16 cellular contexts compared by ENCODE assay signal in the genomic region with DNA sequence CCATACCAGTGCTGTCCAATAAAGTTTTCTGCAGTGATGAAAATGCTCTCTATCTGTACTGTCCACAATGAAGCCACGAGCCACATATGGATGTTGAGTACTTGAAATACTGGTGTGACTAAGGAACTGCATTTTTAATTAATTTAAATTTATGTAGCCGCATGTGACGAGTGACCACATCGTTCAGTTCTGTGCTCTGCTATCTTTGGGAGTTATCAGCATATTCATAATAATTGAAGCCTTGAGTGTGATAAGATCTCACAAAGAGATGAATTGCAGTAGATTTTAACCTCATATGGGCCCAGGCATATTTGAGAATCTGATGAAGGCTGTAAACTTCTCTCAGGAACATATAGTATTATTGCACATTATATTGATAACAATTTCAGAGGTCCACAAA. TPM values are rescaled to one million over a fixed set of nuclear protein-coding genes. Genes with fewer than 3 reads are reported as not detected.
DNase-seq lines count a peak whose midpoint lies in the region; ATAC-seq, FAIRE-seq and TF ChIP-seq lines count a peak whose summit lies in the region.
"Had no signal": no experiment of that assay in that cellular context is flagged by ENCODE, and none has a peak within 500 bp of the region (broad histone marks: within the 10 kb centered on the region; RNA-seq: fewer than 3 reads in every experiment).

No MANE protein-coding gene starts in this region.

- no peaks in the 10 kb centered on the region for H3F3A ChIP-seq in PC-9 (ENCODE audit: insufficient read depth, low read depth)

- DNase-seq in A549 (ENCODE audit: low read depth in 1 of 2, low spot score in 1 of 2) (no peak), HFFc6 (no peak), trophoblast cell (peak; percentile 50 to 76), PC-9 (no peak), globus pallidus (ENCODE audit: low spot score) (no peak), activated gamma-delta T cell treated with Interleukin-2 at 50 U/mL for 16 hours (no peak)
- DNase-seq: BE2C; CD4-positive, alpha-beta memory T cell; DMS79 treated with DMSO at 0.1 percent for 48 hours; GDM1; H7 had no signal

- no peaks in the 10 kb centered on the region for H3K9me3 Mint-ChIP-seq in HFFc6
- H3K9me3 Mint-ChIP-seq in activated T-helper 17 cell treated with anti-CD3 and anti-CD28 coated beads, Interleukin-2, amount 50 U/mL, for 72 hours: no peaks in the 10 kb centered on the region
- H3K9me3 Mint-ChIP-seq: GM23338 had no signal

- no peaks in the 10 kb centered on the region for H3K27me3 Mint-ChIP-seq in HFFc6 (ENCODE audit: insufficient read depth)
- H3K27me3 Mint-ChIP-seq in activated T-helper 17 cell treated with anti-CD3 and anti-CD28 coated beads, Interleukin-2, amount 50 U/mL, for 72 hours: no peaks in the 10 kb centered on the region
- H3K27me3 Mint-ChIP-seq: CD4-positive, alpha-beta memory T cell had no signal

- no peak overlapping the region for H3K18ac ChIP-seq in trophoblast cell (ENCODE audit: low read length)

- ATAC-seq in A549: no peak
- ATAC-seq in activated T-helper 17 cell treated with anti-CD3 and anti-CD28 coated beads, Interleukin-2, amount 50 U/mL, for 72 hours (replicated peaks): no peak
- ATAC-seq: GM23338 had no signal

- POLR2A ChIA-PET in A549 (lab: Yijun Ruan, JAX) (interaction anchor here (0.7 kb wide), 1 partner anchor 1742 kb away, joined by 9 read pairs; no protein-coding TSS in a partner anchor), PC-9 (lab: Charles Lee; ENCODE audit: unreplicated experiment) (no interaction called here)

- no peaks in the 10 kb centered on the region for H3K79me1 ChIP-seq in trophoblast cell (ENCODE audit: low read length)

- H4K8ac ChIP-seq in trophoblast cell (ENCODE audit: low read depth, low read length): no peak overlapping the region

- H3K4me2 ChIP-seq in A549 (peak overlapping the region; percentile 2; the same call in 2 of the 3 replicates), trophoblast cell (ENCODE audit: low read length) (no peak overlapping the region), PC-9 (no peak overlapping the region)
- H3K4me2 ChIP-seq: GM23338 had no signal

- CTCF ChIA-PET in A549 (lab: Yijun Ruan, JAX) (interaction anchor here (1.3 to 1.7 kb wide), 2 partner anchors 14 to 63 kb away, joined by 3 to 7 read pairs; no protein-coding TSS in a partner anchor), PC-9 (lab: Charles Lee) (no interaction called here)

- no peak for FAIRE-seq in A549 (lab: Jason Lieb, UNC)
- FAIRE-seq: GM12892 had no signal

- H3K36me3 Mint-ChIP-seq in HFFc6 (ENCODE audit: low read depth): peaks cover 35% of the 10 kb centered on the region
- H3K36me3 Mint-ChIP-seq in activated T-helper 17 cell treated with anti-CD3 and anti-CD28 coated beads, Interleukin-2, amount 50 U/mL, for 72 hours (ENCODE audit: low read depth): peaks cover 9% of the 10 kb centered on the region
- H3K36me3 Mint-ChIP-seq: CD4-positive, alpha-beta memory T cell had no signal

- H3K27me3 ChIP-seq in trophoblast cell (ENCODE audit: insufficient read depth, low read length) (no peaks in the 10 kb centered on the region), PC-9 (ENCODE audit: insufficient read depth, low read depth) (no peaks in the 10 kb centered on the region)
- H3K27me3 ChIP-seq: BE2C had no signal

- no peak overlapping the region for H2BK120ac ChIP-seq in trophoblast cell (ENCODE audit: insufficient read depth, low read length, poor library complexity)

- H3K9ac ChIP-seq in trophoblast cell (ENCODE audit: low read length): no peak overlapping the region

- no peaks in the 10 kb centered on the region for H3K79me2 ChIP-seq in trophoblast cell (ENCODE audit: control insufficient read depth, insufficient read depth, low read length, poor library complexity)
- H3K79me2 ChIP-seq in PC-9 (ENCODE audit: low read depth): no peaks in the 10 kb centered on the region

- no peak overlapping the region for H3K14ac ChIP-seq in trophoblast cell (ENCODE audit: low read length)

- no peak overlapping the region for H3K4ac ChIP-seq in trophoblast cell (ENCODE audit: low read depth, low read length)

- peaks cover 87% of the 10 kb centered on the region for H3K4me1 ChIP-seq in A549
- H3K4me1 ChIP-seq in trophoblast cell (ENCODE audit: control insufficient read depth in 1 of 2, insufficient read depth in 2 of 2, low read length in 2 of 2): peaks cover 0 to 7% of the 10 kb centered on the region in 2 experiments
- peaks cover 29% of the 10 kb centered on the region for H3K4me1 ChIP-seq in PC-9 (replicated peaks; ENCODE audit: insufficient read depth)

- WGBS in A549 (ENCODE audit: missing lambda C conversion rate): 72% methylated on average over 4 of the region's 4 CpGs
- no CpG with 5 or more reads among the region's 4 CpGs for WGBS in trophoblast cell (ENCODE audit: extremely low coverage, insufficient coverage, insufficient read length)

- H3K27ac ChIP-seq in A549 (peak overlapping the region; percentile 43 to 96; a peak in 5 of 6 replicates), trophoblast cell (ENCODE audit: low read depth, low read length) (no peak overlapping the region), PC-9 (no peak overlapping the region)
- H3K27ac ChIP-seq: C4-2B, HL-60 had no signal

- peak overlapping the region; percentile 97 for H3K27ac Mint-ChIP-seq in HFFc6
- H3K27ac Mint-ChIP-seq in activated T-helper 17 cell treated with anti-CD3 and anti-CD28 coated beads, Interleukin-2, amount 50 U/mL, for 72 hours: peak overlapping the region; percentile 47
- H3K27ac Mint-ChIP-seq: CD4-positive, alpha-beta memory T cell; GM23338 had no signal

- H2BK5ac ChIP-seq in trophoblast cell (ENCODE audit: low read depth, low read length, poor library complexity): no peak overlapping the region

- no peaks in the 10 kb centered on the region for H3K9me2 ChIP-seq in PC-9 (ENCODE audit: insufficient read depth)

- intact Hi-C loops in PC-9 (cut with micrococcal nuclease; ENCODE audit: unreplicated experiment): no loop called here

- H3K36me3 ChIP-seq in trophoblast cell (ENCODE audit: control insufficient read depth in 1 of 2, insufficient read depth in 2 of 2, low read length in 2 of 2) (no peaks in the 10 kb centered on the region), PC-9 (ENCODE audit: low read depth) (no peaks in the 10 kb centered on the region)
- H3K36me3 ChIP-seq: BE2C had no signal

- no peak for TF ChIP-seq CTCF in A549 (IDR thresholded peaks at IDR 0.05)
- TF ChIP-seq CTCF in HFFc6 (IDR thresholded peaks at IDR 0.05): no peak
- TF ChIP-seq CTCF in PC-9 (conservative IDR thresholded peaks at IDR 0.05): no peak

- H3K4me1 Mint-ChIP-seq in HFFc6 (ENCODE audit: low read depth): peaks cover 96% of the 10 kb centered on the region
- peaks cover 16% of the 10 kb centered on the region for H3K4me1 Mint-ChIP-seq in activated T-helper 17 cell treated with anti-CD3 and anti-CD28 coated beads, Interleukin-2, amount 50 U/mL, for 72 hours

- H3K9me3 ChIP-seq in A549: no peaks in the 10 kb centered on the region
- H3K9me3 ChIP-seq in trophoblast cell (ENCODE audit: insufficient read depth, low read depth, low read length): no peaks in the 10 kb centered on the region
- no peaks in the 10 kb centered on the region for H3K9me3 ChIP-seq in PC-9 (ENCODE audit: insufficient read depth, low read depth)
- H3K9me3 ChIP-seq: BE2C had no signal

- TF ChIP-seq EP300 in A549 (IDR thresholded peaks at IDR 0.05): no peak

- H2BK12ac ChIP-seq in trophoblast cell (ENCODE audit: low read length): no peak overlapping the region

- H4K91ac ChIP-seq in trophoblast cell (ENCODE audit: low read depth, low read length): no peak overlapping the region

- BruUV-seq in PC-9 (replicated peaks; lab: Mats Ljungman, UMichigan): no TSS peak

- no peak overlapping the region for H3K4me3 Mint-ChIP-seq in HFFc6
- H3K4me3 Mint-ChIP-seq in activated T-helper 17 cell treated with anti-CD3 and anti-CD28 coated beads, Interleukin-2, amount 50 U/mL, for 72 hours: no peak overlapping the region
- H3K4me3 Mint-ChIP-seq: CD4-positive, alpha-beta memory T cell; GM23338 had no signal

- H3K23ac ChIP-seq in trophoblast cell (ENCODE audit: low read length): no peak overlapping the region

- no peak overlapping the region for H4K12ac ChIP-seq in trophoblast cell (ENCODE audit: low read depth, low read length)

- no peak overlapping the region for H2AFZ ChIP-seq in trophoblast cell (ENCODE audit: insufficient read depth, low read length, poor library complexity)
- H2AFZ ChIP-seq in PC-9: no peak overlapping the region
- H2AFZ ChIP-seq: GM23338 had no signal

- no peaks in the 10 kb centered on the region for H4K20me1 ChIP-seq in PC-9 (ENCODE audit: insufficient read depth)

- H3K4me3 ChIP-seq in A549 (no peak overlapping the region), trophoblast cell (ENCODE audit: low read depth, low read length) (no peak overlapping the region), PC-9 (no peak overlapping the region)
- H3K4me3 ChIP-seq: GM23338 had no signal

- TF ChIP-seq POLR2A in A549 (IDR thresholded peaks at IDR 0.05; ENCODE audit: low read length): no peak

- no peak for TF ChIP-seq RAD21 in A549 (conservative IDR thresholded peaks at IDR 0.05 in 1 of 2, IDR thresholded peaks at IDR 0.05 in 1 of 2)

- no peak overlapping the region for H2AK5ac ChIP-seq in trophoblast cell (ENCODE audit: low read length)

TF ChIP-seq in A549, 52 proteins besides CTCF, POLR2A, EP300 and RAD21 (continues in another document):
- TF ChIP-seq, protein P1, sequence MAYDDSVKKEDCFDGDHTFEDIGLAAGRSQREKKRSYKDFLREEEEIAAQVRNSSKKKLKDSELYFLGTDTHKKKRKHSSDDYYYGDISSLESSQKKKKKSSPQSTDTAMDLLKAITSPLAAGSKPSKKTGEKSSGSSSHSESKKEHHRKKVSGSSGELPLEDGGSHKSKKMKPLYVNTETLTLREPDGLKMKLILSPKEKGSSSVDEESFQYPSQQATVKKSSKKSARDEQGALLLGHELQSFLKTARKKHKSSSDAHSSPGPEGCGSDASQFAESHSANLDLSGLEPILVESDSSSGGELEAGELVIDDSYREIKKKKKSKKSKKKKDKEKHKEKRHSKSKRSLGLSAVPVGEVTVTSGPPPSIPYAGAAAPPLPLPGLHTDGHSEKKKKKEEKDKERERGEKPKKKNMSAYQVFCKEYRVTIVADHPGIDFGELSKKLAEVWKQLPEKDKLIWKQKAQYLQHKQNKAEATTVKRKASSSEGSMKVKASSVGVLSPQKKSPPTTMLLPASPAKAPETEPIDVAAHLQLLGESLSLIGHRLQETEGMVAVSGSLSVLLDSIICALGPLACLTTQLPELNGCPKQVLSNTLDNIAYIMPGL (CRISPR knock-in tag; IDR thresholded peaks at IDR 0.05; ENCODE audit: borderline replicate concordance): no peak
- TF ChIP-seq KDM1A (IDR thresholded peaks at IDR 0.05; ENCODE audit: low read depth): no peak

RNA-seq across cellular contexts. Expression of a gene that starts 40.8 kb away (rescaled TPM):
- polyA plus RNA-seq in A549 (2011; rRNA removed): 108 and 113 TPM in 2 replicates
- 39.1 and 47.4 TPM in 2 replicates for polyA plus RNA-seq in A549 (2012; cell fraction: cytosol; rRNA removed)
- polyA plus RNA-seq in A549 (2012; cell fraction: nucleus; rRNA removed): 93.2 and 96.9 TPM in 2 replicates
- polyA plus RNA-seq in A549 (2017; fragmentation: RNase III; extraction: RNeasy Plus Mini Kit Qiagen cat#74134 plus additional on column Dnase treatment): 38.4 to 55.5 TPM (median 48.9 TPM) in 3 replicates
- polyA minus RNA-seq in A549 (2011; rRNA and poly(A)+ RNA removed): 139 and 141 TPM in 2 replicates
- 10 to 100 TPM; 46.1 to 54.5 (median 51.3) TPM for total RNA-seq in HFFc6 (2021; fragmentation: NEBNext Ultra II Directional; extraction: Animal tissue kit (Norgen Biotek cat#: 25700))
- total RNA-seq in activated T-helper 17 cell treated with anti-CD3 and anti-CD28 coated beads, Interleukin-2, amount 50 U/mL, for 72 hours: 10 to 100 TPM; 41.7 to 78.3 TPM
- 8.6 and 10.2 TPM in 2 replicates for polyA plus RNA-seq in trophoblast cell (2013)
- 3.2 and 5.8 TPM in 2 replicates for total RNA-seq in PC-9 (2021)

Comparison
In these comparisons a context has a peak if more than half of its experiments do, and no peak if none do; other contexts are left out.
1. DNase-seq: peak in trophoblast cell (2 of 2); none in A549 (0 of 2), HFFc6 (single experiment), PC-9 (0 of 2), globus pallidus (single experiment) and activated gamma-delta T cell treated with Interleukin-2 at 50 U/mL for 16 hours (single experiment).
2. H3K27ac ChIP-seq: peak in A549 (2 of 2); none in trophoblast cell (single experiment) and PC-9 (single experiment).